ENCODE assay signal across 31 cellular contexts in the genomic region with DNA sequence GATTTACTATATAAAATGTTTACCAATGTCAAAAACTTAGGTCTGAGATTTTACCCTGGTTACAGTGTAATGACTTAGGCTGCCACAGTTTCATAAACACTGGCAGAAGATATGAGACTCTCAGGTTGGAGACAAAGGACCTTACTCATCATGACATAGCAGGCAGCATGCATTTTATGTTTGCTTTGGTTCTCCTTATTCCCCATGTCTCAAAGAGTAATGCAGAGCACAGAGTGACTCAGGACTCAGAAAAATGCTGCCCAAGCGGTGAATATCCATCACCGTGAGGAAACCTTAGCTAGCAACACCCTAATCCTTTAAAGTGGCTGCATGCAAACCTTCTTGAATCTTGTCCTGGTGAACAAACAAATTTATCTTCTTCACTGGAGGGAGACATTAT.
DNase-seq lines count a peak whose midpoint lies in the region; ATAC-seq lines count a peak whose summit lies in the region.
"Had no signal": no experiment of that assay in that cellular context is flagged by ENCODE, and none has a peak within 500 bp of the region (broad histone marks: within the 10 kb centered on the region; RNA-seq: fewer than 3 reads in every experiment).

No MANE protein-coding gene starts in this region.

- H3K27me3 ChIP-seq in trophoblast cell (ENCODE audit: insufficient read depth, low read length), result no peaks in the 10 kb centered on the region
- H3K27me3 ChIP-seq: body of pancreas, heart left ventricle, vagina had no signal

- peak overlapping the region; percentile 66 for H3K23ac ChIP-seq in trophoblast cell (ENCODE audit: low read length)

- H2AK5ac ChIP-seq in trophoblast cell (ENCODE audit: low read length), result no peak overlapping the region

- no peak overlapping the region for H4K12ac ChIP-seq in trophoblast cell (ENCODE audit: low read depth, low read length)

- H3K4me3 ChIP-seq in trophoblast cell (ENCODE audit: low read depth, low read length), result no peak overlapping the region
- H3K4me3 ChIP-seq: body of pancreas, heart left ventricle, left ventricle myocardium inferior, smooth muscle cell, thoracic aorta, vagina had no signal

- no peak overlapping the region for H2BK120ac ChIP-seq in trophoblast cell (ENCODE audit: insufficient read depth, low read length, poor library complexity)

- no peak overlapping the region for H3K18ac ChIP-seq in trophoblast cell (ENCODE audit: low read length)

- H3K14ac ChIP-seq in trophoblast cell (ENCODE audit: low read length), result no peak overlapping the region

- H2BK12ac ChIP-seq in trophoblast cell (ENCODE audit: low read length), result no peak overlapping the region

- no peak for ATAC-seq in HG02623 (IDR thresholded peaks at IDR 0.05; ENCODE audit: unreplicated experiment)
- ATAC-seq: activated T-cell treated with anti-CD3 and anti-CD28 coated beads, Interleukin-2, amount 50 U/mL, for 72 hours; body of pancreas; esophagus mucosa; heart left ventricle; Right ventricle myocardium inferior; stimulated activated naive CD8-positive, alpha-beta T cell treated with anti-CD3 and anti-CD28 coated beads, Interleukin-15, Interleukin-2, amounts not matched to agents 100 U/mL and 50 U/mL, for 24 hours had no signal

- H3K27ac ChIP-seq in trophoblast cell (ENCODE audit: low read depth, low read length), result no peak overlapping the region
- H3K27ac ChIP-seq: body of pancreas, C4-2B, heart left ventricle, left ventricle myocardium inferior, thoracic aorta, vagina had no signal

- H2AFZ ChIP-seq in trophoblast cell (ENCODE audit: insufficient read depth, low read length, poor library complexity), result no peak overlapping the region

- no CpG with 5 or more reads among the region's 2 CpGs for WGBS in trophoblast cell (ENCODE audit: extremely low coverage, insufficient coverage, insufficient read length)

- H3K9me3 ChIP-seq in trophoblast cell (ENCODE audit: insufficient read depth, low read depth, low read length), result no peaks in the 10 kb centered on the region
- H3K9me3 ChIP-seq: body of pancreas, Caco-2, SK-N-SH, thoracic aorta, vagina had no signal

- no peak overlapping the region for H4K91ac ChIP-seq in trophoblast cell (ENCODE audit: low read depth, low read length)

- no peaks in the 10 kb centered on the region for H3K36me3 ChIP-seq in trophoblast cell (ENCODE audit: control insufficient read depth in 1 of 2, insufficient read depth in 2 of 2, low read length in 2 of 2)
- H3K36me3 ChIP-seq: heart left ventricle, left ventricle myocardium inferior, thoracic aorta, vagina had no signal

- H3K4ac ChIP-seq in trophoblast cell (ENCODE audit: low read depth, low read length), result no peak overlapping the region

- no peak overlapping the region for H3K4me2 ChIP-seq in trophoblast cell (ENCODE audit: low read length)
- H3K4me2 ChIP-seq: SK-N-SH, smooth muscle cell had no signal

- H3K4me1 ChIP-seq in trophoblast cell (ENCODE audit: control insufficient read depth in 1 of 2, insufficient read depth in 2 of 2, low read length in 2 of 2), result no peaks in the 10 kb centered on the region
- H3K4me1 ChIP-seq: body of pancreas, Caco-2, heart left ventricle, left ventricle myocardium inferior, vagina had no signal

- H3K79me2 ChIP-seq in trophoblast cell (ENCODE audit: control insufficient read depth, insufficient read depth, low read length, poor library complexity), result no peaks in the 10 kb centered on the region

- DNase-seq in DMS53 (lab: John Stamatoyannopoulos, UW), result peak; percentile 76
- peak; percentile 59 for DNase-seq in M059J (ENCODE audit: low read depth)
- peak; percentile 21 for DNase-seq in T1000 (lab: John Stamatoyannopoulos, UW)
- no peak for DNase-seq in trophoblast cell
- DNase-seq in HCEC 1CT, result no peak
- no peak for DNase-seq in NCI-H526 treated with DMSO at 0.1 percent for 48 hours (lab: John Stamatoyannopoulos, UW)
- DNase-seq: activated CD4-positive, alpha-beta T cell treated with anti-CD3 and anti-CD28 coated beads, Interleukin-2, amount 50 U/mL, for 48 hours; activated CD4-positive, CD25-positive, alpha-beta regulatory T cell treated with anti-CD3 and anti-CD28 coated beads, Interleukin-2, amount 50 U/mL, for 72 hours; activated naive CD4-positive, alpha-beta T cell treated with Interleukin-2 at 50 U/mL for 16 hours; activated T-cell treated with anti-CD3 and anti-CD28 coated beads, Interleukin-2, amount 50 U/mL, for 72 hours; body of pancreas; Caco-2; endodermal cell; foreskin fibroblast; heart left ventricle; HFFc6; islet precursor cell; left ventricle myocardium inferior; NCI-H1048; NCI-H1694; NCI-H2171; NCI-H524; SK-N-SH; stimulated activated naive CD8-positive, alpha-beta T cell treated with anti-CD3 and anti-CD28 coated beads, Interleukin-15, Interleukin-2, amounts not matched to agents 100 U/mL and 50 U/mL, for 24 hours had no signal

- H2BK5ac ChIP-seq in trophoblast cell (ENCODE audit: low read depth, low read length, poor library complexity), result no peak overlapping the region

- no peaks in the 10 kb centered on the region for H3K79me1 ChIP-seq in trophoblast cell (ENCODE audit: low read length)

- no peak overlapping the region for H4K8ac ChIP-seq in trophoblast cell (ENCODE audit: low read depth, low read length)

- no peak overlapping the region for H3K9ac ChIP-seq in trophoblast cell (ENCODE audit: low read length)
- H3K9ac ChIP-seq: SK-N-SH had no signal

Comparison
In these comparisons a context has a peak if more than half of its experiments do, and no peak if none do; other contexts are left out.
1. DNase-seq: peak in DMS53 (single experiment), M059J (single experiment) and T1000 (single experiment); none in trophoblast cell (0 of 2), HCEC 1CT (single experiment) and NCI-H526 treated with DMSO at 0.1 percent for 48 hours (single experiment).